In the genomic region with DNA sequence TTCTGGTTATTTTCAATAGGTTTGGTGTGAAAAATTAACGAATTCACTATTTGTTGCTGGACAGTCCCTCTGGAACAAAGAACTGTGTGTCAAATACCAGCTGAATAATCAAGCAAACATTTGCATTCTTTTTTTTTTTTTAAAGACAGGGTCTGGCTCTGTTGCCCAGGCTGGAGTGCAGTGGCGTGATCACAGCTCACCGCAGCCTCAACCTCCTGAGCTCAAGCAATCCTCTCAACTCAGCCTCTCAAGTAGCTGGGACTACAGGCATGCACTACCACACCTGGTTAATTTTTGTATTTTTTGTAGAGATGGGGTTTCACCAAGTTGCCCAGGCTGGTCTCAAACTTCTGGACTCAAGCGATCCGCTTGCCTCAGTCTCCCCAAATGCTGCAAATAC, we compare ENCODE assay signal across 7 cellular contexts.
A peak's percentile ranks its signal among the peaks of the same experiment; 100 is the strongest.
DNase-seq lines count a peak whose midpoint lies in the region; TF ChIP-seq lines count a peak whose summit lies in the region.
"Not testable (repeated sequence)": the region's sequence is repeated elsewhere in the genome, so short reads cannot be mapped to it uniquely, and the experiment has no call there.

No MANE protein-coding gene starts in this region.

- H3K27ac ChIP-seq in BLaER1, result 0 out of 2 replicates have a peak overlapping the region, but pooled peaks have one; percentile 53
- peak overlapping the region; percentile 64 for H3K27ac ChIP-seq in angular gyrus (ENCODE audit: low read depth, low read length)
- H3K27ac ChIP-seq in cingulate gyrus (ENCODE audit: low read depth, low read length), result peak overlapping the region; percentile 76
- peak overlapping the region; percentile 13 to 77 (median 28) for H3K27ac ChIP-seq in esophagus muscularis mucosa (replicated peaks in 1 of 4)
- H3K27ac ChIP-seq in layer of hippocampus (ENCODE audit: low read depth, low read length), result peak overlapping the region; percentile 4
- H3K27ac ChIP-seq in temporal lobe (ENCODE audit: low read depth, low read length), result peak overlapping the region; percentile 69

- H3K9ac ChIP-seq in BLaER1, result 0 out of 2 replicates have a peak overlapping the region, but pooled peaks have one; percentile 8

- TF ChIP-seq POLR2A in esophagus muscularis mucosa (IDR thresholded peaks at IDR 0.05; ENCODE audit: low read depth), result not testable (repeated sequence)

- not testable (repeated sequence) for TF ChIP-seq EP300 in esophagus muscularis mucosa (IDR thresholded peaks at IDR 0.05)

- TF ChIP-seq CTCF in esophagus muscularis mucosa (IDR thresholded peaks at IDR 0.05), result not testable (repeated sequence)

- peaks cover 42% of the 10 kb centered on the region for H3K36me3 ChIP-seq in BLaER1
- H3K36me3 ChIP-seq in esophagus muscularis mucosa, result not testable (repeated sequence)

- H3K4me1 ChIP-seq in BLaER1, result peaks cover 72% of the 10 kb centered on the region
- peaks cover 47 to 77% (median 63%) of the 10 kb centered on the region in 4 donors for H3K4me1 ChIP-seq in esophagus muscularis mucosa

- H3K9me3 ChIP-seq in BLaER1, esophagus muscularis mucosa: not testable (repeated sequence)

- H3K4me2 ChIP-seq in BLaER1, result peak overlapping the region; percentile 85

- not testable (repeated sequence) for H3K4me3 ChIP-seq in BLaER1, esophagus muscularis mucosa

- peaks cover 100% of the 10 kb centered on the region for H4K20me1 ChIP-seq in BLaER1

- DNase-seq in esophagus muscularis mucosa (ENCODE audit: extremely low spot score), result not testable (repeated sequence)
- DNase-seq in posterior vena cava (ENCODE audit: low spot score), result peak; percentile 23

- intact Hi-C loops in esophagus muscularis mucosa (cut with DNase I); posterior vena cava (cut with DNase I): not testable (repeated sequence)

- not testable (repeated sequence) for H3K27me3 ChIP-seq in BLaER1; esophagus muscularis mucosa; layer of hippocampus (ENCODE audit: control insufficient read depth, insufficient read depth, low read length)

- 91% methylated on average over 5 of the region's 5 CpGs for WGBS in esophagus muscularis mucosa

Comparison
In these comparisons a context has a peak if more than half of its experiments do, and no peak if none do; other contexts are left out.
1. H3K27ac ChIP-seq: peak in every context shown above with its lines; median percentile 76 in cingulate gyrus; 69 in temporal lobe; 64 in angular gyrus; 53 in BLaER1; 28 in esophagus muscularis mucosa; 4 in layer of hippocampus.